8 cellular contexts compared by ENCODE assay signal in genomic region chr7:94907420-94908203, GRCh38. TPM values are rescaled to one million over a fixed set of nuclear protein-coding genes. Genes with fewer than 3 reads are reported as not detected.
DNase-seq lines count a peak whose midpoint lies in the region; ATAC-seq and TF ChIP-seq lines count a peak whose summit lies in the region.

PPP1R9A (plus strand) TSS chr7:94907594; CDS start chr7:94910114, 2,520 bp downstream.

- intact Hi-C loops in head of caudate nucleus (cut with DNase I), result loop anchor here (5.0 to 10.0 kb wide), 4 partner anchors 137 to 400 kb away; partner anchors contain the start of genes CASD1 and SGCE

- TF ChIP-seq RAD21 in neural cell (conservative IDR thresholded peaks at IDR 0.05), result peak; percentile 23

- H3K4me3 ChIP-seq in GM06990 (replicated peaks; ENCODE audit: low read depth, low read length), result no peak within 1 kb of the TSS
- peak within 1 kb of the TSS; percentile 46 for H3K4me3 ChIP-seq in LNCaP clone FGC (ENCODE audit: low read depth, low read length)
- H3K4me3 ChIP-seq in neural cell (ENCODE audit: low read length), result peak within 1 kb of the TSS; percentile 78

- H3K4me2 ChIP-seq in neural cell (ENCODE audit: low read length), result peak within 1 kb of the TSS; percentile 98

- peaks cover 42% of the 10 kb centered on the region for H3K79me2 ChIP-seq in neural cell (replicated peaks; ENCODE audit: insufficient read depth, low read length)

- DNase-seq in GM06990 (ENCODE audit: extremely low read depth, insufficient read length), result peak; percentile 1
- DNase-seq in LNCaP clone FGC (ENCODE audit: low read depth), result no peak
- peak; percentile 43 to 87 (median 72) for DNase-seq in head of caudate nucleus
- no peak for DNase-seq in NCI-H446 treated with DMSO at 0.1 percent for 48 hours (lab: John Stamatoyannopoulos, UW)

- no peaks in the 10 kb centered on the region; the same call in 1 of the 2 replicates for H3K27me3 ChIP-seq in GM06990 (replicated peaks; ENCODE audit: control insufficient read depth, insufficient read depth, low read length)
- no peaks in the 10 kb centered on the region for H3K27me3 ChIP-seq in neural cell (ENCODE audit: insufficient read depth, low read depth, low read length)

- H2AFZ ChIP-seq in neural cell (ENCODE audit: low read depth, low read length), result peak within 1 kb of the TSS; percentile 82

- no peak for TF ChIP-seq CTCF in GM06990 (IDR thresholded peaks at IDR 0.05; ENCODE audit: insufficient read depth, low read length, poor library complexity, severe bottlenecking)
- TF ChIP-seq CTCF in LNCaP clone FGC (IDR thresholded peaks at IDR 0.05; ENCODE audit: control insufficient read depth, extremely low read depth, insufficient read depth), result peak; percentile 38
- TF ChIP-seq CTCF in VCaP (conservative IDR thresholded peaks at IDR 0.05), result peak; percentile 71
- peak; percentile 57 for TF ChIP-seq CTCF in neural cell (IDR thresholded peaks at IDR 0.05; ENCODE audit: poor library complexity, severe bottlenecking)

- H3F3A ChIP-seq in neural cell (ENCODE audit: insufficient read depth, low read length, poor library complexity, severe bottlenecking), result peaks cover 4% of the 10 kb centered on the region

- peak within 1 kb of the TSS; percentile 92 for H3K9ac ChIP-seq in neural cell (ENCODE audit: low read length)

- no peaks in the 10 kb centered on the region for H3K9me2 ChIP-seq in neural cell (ENCODE audit: insufficient read depth, low read length)

- H3K36me3 ChIP-seq in GM06990 (ENCODE audit: control insufficient read depth, insufficient read depth, low read length) (no peaks in the 10 kb centered on the region), neural cell (ENCODE audit: insufficient read depth, low read length) (no peaks in the 10 kb centered on the region)

- H3K27ac ChIP-seq in VCaP, result peak within 1 kb of the TSS; percentile 99
- H3K27ac ChIP-seq in neural cell (ENCODE audit: low read length), result peak within 1 kb of the TSS; percentile 96

- H4K20me1 ChIP-seq in neural cell (ENCODE audit: insufficient read depth), result no peaks in the 10 kb centered on the region

- no peak for ATAC-seq in GM21825 (IDR thresholded peaks at IDR 0.05; ENCODE audit: unreplicated experiment)
- ATAC-seq in HG02623 (IDR thresholded peaks at IDR 0.05; ENCODE audit: unreplicated experiment), result no peak

- no peak for TF ChIP-seq EP300 in neural cell (conservative IDR thresholded peaks at IDR 0.05; ENCODE audit: poor library complexity, severe bottlenecking)

- no peaks in the 10 kb centered on the region for H3K9me3 ChIP-seq in neural cell (ENCODE audit: low read length)

TF ChIP-seq in neural cell, 6 proteins besides CTCF, POLR2A, EP300 and RAD21:
- TF ChIP-seq SMC3 (conservative IDR thresholded peaks at IDR 0.05; ENCODE audit: poor library complexity) (peak; percentile 19), TAF1 (IDR thresholded peaks at IDR 0.05; ENCODE audit: low read depth) (no peak), EZH2 (IDR thresholded peaks at IDR 0.05; ENCODE audit: borderline replicate concordance, insufficient read depth, low read length, poor library complexity, severe bottlenecking) (no peak), MXI1 (conservative IDR thresholded peaks at IDR 0.05; ENCODE audit: poor library complexity, severe bottlenecking) (peak; percentile 28), REST (IDR thresholded peaks at IDR 0.05; ENCODE audit: borderline replicate concordance) (no peak), POLR2AphosphoS5 (IDR thresholded peaks at IDR 0.05) (no peak)
TF ChIP-seq in neural cell: peak in this region for 2.

RNA-seq across cellular contexts. Expression of gene PPP1R9A, which starts in this region (rescaled TPM):
- polyA plus RNA-seq in neural cell, result 52.8 and 54.1 TPM in 2 replicates
- 208 and 242 TPM in 2 replicates for polyA minus RNA-seq in neural cell

Comparison
In these comparisons a context has a peak if more than half of its experiments do, and no peak if none do; other contexts are left out.
1. DNase-seq: peak in GM06990 (single experiment) and head of caudate nucleus (42 of 42); none in LNCaP clone FGC (single experiment) and NCI-H446 treated with DMSO at 0.1 percent for 48 hours (single experiment).